15 cellular contexts compared by ENCODE assay signal in genomic region chr3:159029306-159030026, GRCh38.
DNase-seq lines count a peak whose midpoint lies in the region; ATAC-seq and TF ChIP-seq lines count a peak whose summit lies in the region.
"Had no signal": no experiment of that assay in that cellular context is flagged by ENCODE, and none has a peak within 500 bp of the region (broad histone marks: within the 10 kb centered on the region; RNA-seq: fewer than 3 reads in every experiment).

No MANE protein-coding gene starts in this region.

- ATAC-seq in GM19463 (IDR thresholded peaks at IDR 0.05; ENCODE audit: unreplicated experiment) (peak; percentile 79), HG02840 (IDR thresholded peaks at IDR 0.05; ENCODE audit: low FRiP score, unreplicated experiment) (peak; percentile 76), HG03442 (IDR thresholded peaks at IDR 0.05; ENCODE audit: unreplicated experiment) (peak; percentile 89), HG03108 (IDR thresholded peaks at IDR 0.05; ENCODE audit: unreplicated experiment) (no peak)
- ATAC-seq: activated CD8-positive, alpha-beta memory T cell treated with anti-CD3 and anti-CD28 coated beads, Interleukin-2, amount 10 ng/mL, durations not matched to agents 7 days and 5 days; activated naive CD4-positive, alpha-beta T cell treated with anti-CD3 and anti-CD28 coated beads, Interleukin-2, amount 50 U/mL, for 72 hours; GM23338 had no signal

- TF ChIP-seq CTCF in GM13977 (IDR thresholded peaks at IDR 0.05; ENCODE audit: extremely low read depth, insufficient read depth, missing control alignments) = no peak

- in situ Hi-C loops in GM13977 (cut with MboI; ENCODE audit: low pct_unique_long_range_greater_than_20kb, low sequenced_read_pairs, unreplicated experiment) = no loop called here

- DNase-seq in GM13977 (ENCODE audit: low spot score) = peak; percentile 7
- no peak for DNase-seq in SHP77 treated with DMSO at 0.1 percent for 48 hours (lab: John Stamatoyannopoulos, UW)
- DNase-seq in NCI-H774 (lab: John Stamatoyannopoulos, UW) = no peak
- no peak for DNase-seq in NCI-H226
- DNase-seq: activated CD8-positive, alpha-beta memory T cell treated with anti-CD3 and anti-CD28 coated beads, Interleukin-2, amount 10 ng/mL, durations not matched to agents 7 days and 5 days; NCI-H1417 treated with DMSO at 0.1 percent for 48 hours; NCI-H526; stimulated activated CD4-positive, alpha-beta T cell treated with anti-CD3 and anti-CD28 coated beads, Interleukin-4, amount 100 ng/mL, for 4 hours; stimulated activated naive CD4-positive, alpha-beta T cell had no signal
